ENCODE assay signal across 19 cellular contexts in genomic region chr4:121728066-121728465, GRCh38. TPM values are rescaled to one million over a fixed set of nuclear protein-coding genes. Genes with fewer than 3 reads are reported as not detected.
DNase-seq lines count a peak whose midpoint lies in the region; ATAC-seq, FAIRE-seq and TF ChIP-seq lines count a peak whose summit lies in the region.
"Had no signal": no experiment of that assay in that cellular context is flagged by ENCODE, and none has a peak within 500 bp of the region (broad histone marks: within the 10 kb centered on the region; RNA-seq: fewer than 3 reads in every experiment).

No MANE protein-coding gene starts in this region.

- H3K4me2 ChIP-seq in keratinocyte (ENCODE audit: control insufficient read depth, extremely low read depth, insufficient read depth, low read depth, low read length), result no peak overlapping the region
- no peak overlapping the region for H3K4me2 ChIP-seq in Karpas-422 (ENCODE audit: low read depth, low read length, poor library complexity, severe bottlenecking)

- H3K4me1 ChIP-seq in keratinocyte (ENCODE audit: control insufficient read depth, extremely low read depth, insufficient read depth, low read length), result peaks cover 19% of the 10 kb centered on the region
- no peaks in the 10 kb centered on the region for H3K4me1 ChIP-seq in Karpas-422 (ENCODE audit: low read length)
- H3K4me1 ChIP-seq: body of pancreas, HAP-1, Peyer's patch, upper lobe of right lung had no signal

- H3K36me3 Mint-ChIP-seq in activated naive CD4-positive, alpha-beta T cell treated with anti-CD3 and anti-CD28 coated beads for 36 hours (ENCODE audit: low read depth), result no peaks in the 10 kb centered on the region

- no peaks in the 10 kb centered on the region for H4K20me1 ChIP-seq in keratinocyte (ENCODE audit: control insufficient read depth, extremely low read depth, insufficient read depth, low read length)
- H4K20me1 ChIP-seq in Karpas-422 (ENCODE audit: insufficient read depth, low read depth, low read length), result no peaks in the 10 kb centered on the region

- H3K4me3 ChIP-seq in AG04450 (ENCODE audit: low read depth, low read length), result no peak overlapping the region
- H3K4me3 ChIP-seq in astrocyte of the spinal cord (ENCODE audit: low read depth, low read length), result no peak overlapping the region
- H3K4me3 ChIP-seq in keratinocyte (ENCODE audit: control insufficient read depth in 2 of 3, extremely low read depth in 1 of 3, insufficient read depth in 2 of 3, low read depth in 1 of 3, low read length in 3 of 3), result no peak overlapping the region
- H3K4me3 ChIP-seq in Karpas-422 (ENCODE audit: low read length), result no peak overlapping the region
- H3K4me3 ChIP-seq: body of pancreas, HAP-1, Peyer's patch, upper lobe of right lung had no signal

- H3K27ac ChIP-seq in AG04450 (ENCODE audit: low read depth, low read length) (peak overlapping the region; percentile 69), keratinocyte (ENCODE audit: control insufficient read depth, insufficient read depth, low read length) (peak overlapping the region; percentile 48), Karpas-422 (ENCODE audit: low read length) (no peak overlapping the region)
- H3K27ac ChIP-seq: body of pancreas, Peyer's patch, upper lobe of right lung had no signal

- peak; percentile 90 for FAIRE-seq in keratinocyte (lab: Jason Lieb, UNC)

- in situ Hi-C loops in astrocyte of the spinal cord (cut with HindIII; ENCODE audit: low sequenced_read_pairs), result no loop called here

- CTCF ChIA-PET in AG04450 (lab: Charles Lee), result interaction anchor here (0.9 to 2.7 kb wide), 9 partner anchors 9 to 357 kb away, joined by 3 to 15 read pairs (median 4); no protein-coding TSS in a partner anchor
- CTCF ChIA-PET in activated naive CD4-positive, alpha-beta T cell treated with anti-CD3 and anti-CD28 coated beads for 36 hours (lab: Charles Lee), result interaction anchor here (1.2 to 1.7 kb wide), 3 partner anchors 32 to 357 kb away, joined by 3 to 4 read pairs (median 4); partner anchors contain the start of gene ANXA5

- DNase-seq in AG04450 (ENCODE audit: low read depth, low spot score), result no peak
- peak; percentile 73 for DNase-seq in HS-27A (ENCODE audit: low read depth)
- peak; percentile 65 for DNase-seq in astrocyte of the spinal cord (ENCODE audit: low read depth, low spot score)
- DNase-seq in keratinocyte (ENCODE audit: low read depth, low spot score), result no peak
- DNase-seq in activated naive CD4-positive, alpha-beta T cell treated with anti-CD3 and anti-CD28 coated beads for 36 hours, result no peak
- no peak for DNase-seq in CD1c-positive myeloid dendritic cell (ENCODE audit: extremely low spot score)
- no peak for DNase-seq in Karpas-422
- DNase-seq: activated CD4-positive, alpha-beta T cell treated with anti-CD3 and anti-CD28 coated beads, Interleukin-2, amount 50 U/mL, for 4 hours; body of pancreas; C1 segment of cervical spinal cord; midbrain; Peyer's patch; stimulated activated CD4-positive, alpha-beta T cell treated with anti-CD3 and anti-CD28 coated beads, Interleukin-1b, Interleukin-23, amount 100 ng/mL, for 48 hours; T-helper 17 cell; upper lobe of right lung had no signal

- H3K9me2 ChIP-seq in Karpas-422 (replicated peaks; ENCODE audit: insufficient read depth, low read length), result no peaks in the 10 kb centered on the region

- TF ChIP-seq CTCF in AG04450 (IDR thresholded peaks at IDR 0.05; ENCODE audit: low read depth, low read length) (no peak), astrocyte of the spinal cord (IDR thresholded peaks at IDR 0.05; ENCODE audit: low read depth, low read length) (no peak), keratinocyte (optimal IDR thresholded peaks at IDR 0.05 in 1 of 3, IDR thresholded peaks at IDR 0.05 in 1 of 3, conservative IDR thresholded peaks at IDR 0.05 in 1 of 3; ENCODE audit: extremely low read depth in 1 of 3, insufficient read depth in 2 of 3, low read length in 3 of 3) (no peak)

- H3K4me3 Mint-ChIP-seq in activated naive CD4-positive, alpha-beta T cell treated with anti-CD3 and anti-CD28 coated beads for 36 hours, result no peak overlapping the region
- H3K4me3 Mint-ChIP-seq: T-helper 17 cell had no signal

- H2AFZ ChIP-seq in keratinocyte (ENCODE audit: control insufficient read depth, low read length), result no peak overlapping the region
- no peak overlapping the region for H2AFZ ChIP-seq in Karpas-422 (ENCODE audit: low read length)

- POLR2A ChIA-PET in AG04450 (lab: Yijun Ruan, JAX), result interaction anchor here (0.9 to 2.3 kb wide), 5 partner anchors 10 to 43 kb away, joined by 3 to 15 read pairs (median 4); partner anchors contain the start of gene ANXA5

- ATAC-seq in HG03469 (IDR thresholded peaks at IDR 0.05; ENCODE audit: unreplicated experiment), result no peak
- ATAC-seq: body of pancreas, T-helper 17 cell, upper lobe of right lung had no signal

- no peak overlapping the region for H3K27ac Mint-ChIP-seq in activated naive CD4-positive, alpha-beta T cell treated with anti-CD3 and anti-CD28 coated beads for 36 hours
- H3K27ac Mint-ChIP-seq: activated T-helper 2 cell treated with anti-CD3 and anti-CD28 coated beads, Interferon-gamma antibody, Interleukin-2, Interleukin-4, amounts not matched to agents 10 μg/mL and 5 μg/mL and 100 μg/mL, durations not matched to agents 14 hours and 24 hours and 36 hours; progenitor cell of endocrine pancreas; T-helper 17 cell had no signal

- intact Hi-C loops in activated naive CD4-positive, alpha-beta T cell treated with anti-CD3 and anti-CD28 coated beads for 36 hours (cut with micrococcal nuclease), result no loop called here

- H3K4me1 Mint-ChIP-seq in activated naive CD4-positive, alpha-beta T cell treated with anti-CD3 and anti-CD28 coated beads for 36 hours (ENCODE audit: low read depth), result peaks cover 5% of the 10 kb centered on the region

- no peaks in the 10 kb centered on the region for H3K9me3 ChIP-seq in AG04450 (ENCODE audit: control insufficient read depth, insufficient read depth, low read length)
- no peaks in the 10 kb centered on the region for H3K9me3 ChIP-seq in keratinocyte (ENCODE audit: control insufficient read depth, low read depth, low read length)
- no peaks in the 10 kb centered on the region for H3K9me3 ChIP-seq in Karpas-422 (ENCODE audit: low read length)
- H3K9me3 ChIP-seq: body of pancreas, HAP-1, Peyer's patch, upper lobe of right lung had no signal

- H3K79me2 ChIP-seq in keratinocyte (ENCODE audit: control insufficient read depth, insufficient read depth, low read length) (no peaks in the 10 kb centered on the region), Karpas-422 (ENCODE audit: low read length) (no peaks in the 10 kb centered on the region)

- no peaks in the 10 kb centered on the region for H3K9me1 ChIP-seq in keratinocyte (ENCODE audit: control insufficient read depth, extremely low read depth, insufficient read depth, low read length)

- H3K9me3 Mint-ChIP-seq in activated naive CD4-positive, alpha-beta T cell treated with anti-CD3 and anti-CD28 coated beads for 36 hours, result no peaks in the 10 kb centered on the region
- H3K9me3 Mint-ChIP-seq: activated T-helper 2 cell treated with anti-CD3 and anti-CD28 coated beads, Interferon-gamma antibody, Interleukin-2, Interleukin-4, amounts not matched to agents 10 μg/mL and 5 μg/mL and 100 μg/mL, durations not matched to agents 14 hours and 24 hours and 36 hours had no signal

- dilution Hi-C loops in keratinocyte (cut with MboI; ENCODE audit: extremely low pct_ligation_motif_present, low sequenced_read_pairs), result no loop called here

- no peak overlapping the region for H3K9ac ChIP-seq in keratinocyte (ENCODE audit: control insufficient read depth, extremely low read depth, insufficient read depth, low read length)
- H3K9ac ChIP-seq in Karpas-422 (ENCODE audit: low read length), result no peak overlapping the region

- H3K36me3 ChIP-seq in keratinocyte (ENCODE audit: control insufficient read depth in 2 of 2, extremely low read depth in 1 of 2, insufficient read depth in 2 of 2, low read length in 2 of 2) (no peaks in the 10 kb centered on the region), Karpas-422 (ENCODE audit: insufficient read depth, low read length) (no peaks in the 10 kb centered on the region)
- H3K36me3 ChIP-seq: HAP-1, Peyer's patch, upper lobe of right lung had no signal

- no peaks in the 10 kb centered on the region for H3K27me3 ChIP-seq in AG04450 (ENCODE audit: control insufficient read depth, insufficient read depth, low read length)
- no peaks in the 10 kb centered on the region for H3K27me3 ChIP-seq in keratinocyte (ENCODE audit: control insufficient read depth, extremely low read depth, insufficient read depth, low read length)
- no peaks in the 10 kb centered on the region for H3K27me3 ChIP-seq in Karpas-422 (ENCODE audit: low read length)
- H3K27me3 ChIP-seq: body of pancreas, Peyer's patch, upper lobe of right lung had no signal

- no peaks in the 10 kb centered on the region for H3K27me3 Mint-ChIP-seq in activated naive CD4-positive, alpha-beta T cell treated with anti-CD3 and anti-CD28 coated beads for 36 hours (ENCODE audit: low read depth)

RNA-seq across cellular contexts. Expression of gene ANXA5, which starts 31.3 kb away (rescaled TPM):
- polyA plus RNA-seq in AG04450 (2011; rRNA removed) (1,739 and 2,093 TPM in 2 replicates), keratinocyte (318 to 527 TPM (median 512 TPM) in 3 replicates)
- 395 and 591 TPM in 2 replicates for polyA minus RNA-seq in AG04450 (2011; rRNA and poly(A)+ RNA removed)
- polyA plus RNA-seq in keratinocyte (2011; ENCODE audit: low read depth), result 211 TPM
- 330 and 533 TPM in 2 replicates for polyA plus RNA-seq in keratinocyte (2011; cell fraction: cytosol; rRNA removed)
- polyA plus RNA-seq in keratinocyte (2011; cell fraction: nucleus; rRNA removed), result 283 and 314 TPM in 2 replicates
- 134 and 409 TPM in 2 replicates for polyA plus RNA-seq in keratinocyte (2012; ENCODE audit: low replicate concordance)
- 100 to 249 TPM (median 157 TPM) in 3 replicates for polyA minus RNA-seq in keratinocyte
- 298 TPM for polyA minus RNA-seq in keratinocyte (2011; cell fraction: cytosol; rRNA and poly(A)+ RNA removed)
- 63.0 and 106 TPM in 2 replicates for polyA minus RNA-seq in keratinocyte (2011; cell fraction: nucleus; rRNA and poly(A)+ RNA removed)
- total RNA-seq in activated naive CD4-positive, alpha-beta T cell treated with anti-CD3 and anti-CD28 coated beads for 36 hours, result 10 to 100 TPM; 98.4 to 99.5 TPM
- total RNA-seq in Karpas-422 (2014; rRNA removed; shearing (Covaris generic); ENCODE audit: low replicate concordance), result 67.2 and 89.5 TPM in 2 replicates

RNA-seq across cellular contexts. Expression of gene SMIM43, which starts 36.9 kb away (rescaled TPM):
- polyA plus RNA-seq in AG04450 (2011; rRNA removed) (6.0 and 7.4 TPM in 2 replicates), keratinocyte (0.03 TPM in 1 of 3 replicates, not detected in the others)
- 2.0 and 2.2 TPM in 2 replicates for polyA minus RNA-seq in AG04450 (2011; rRNA and poly(A)+ RNA removed)
- not detected for polyA plus RNA-seq in keratinocyte (2011; ENCODE audit: low read depth)
- not detected in 2 replicates for polyA plus RNA-seq in keratinocyte (2011; cell fraction: cytosol; rRNA removed)
- not detected in 2 replicates for polyA plus RNA-seq in keratinocyte (2011; cell fraction: nucleus; rRNA removed)
- not detected in 2 replicates for polyA plus RNA-seq in keratinocyte (2012; ENCODE audit: low replicate concordance)
- polyA minus RNA-seq in keratinocyte, result not detected in 3 replicates
- not detected for polyA minus RNA-seq in keratinocyte (2011; cell fraction: cytosol; rRNA and poly(A)+ RNA removed)
- polyA minus RNA-seq in keratinocyte (2011; cell fraction: nucleus; rRNA and poly(A)+ RNA removed), result not detected in 2 replicates
- not detected for total RNA-seq in activated naive CD4-positive, alpha-beta T cell treated with anti-CD3 and anti-CD28 coated beads for 36 hours
- total RNA-seq in Karpas-422 (2014; rRNA removed; shearing (Covaris generic); ENCODE audit: low replicate concordance), result not detected in 2 replicates
- total RNA-seq: activated T-helper 2 cell treated with anti-CD3 and anti-CD28 coated beads, Interferon-gamma antibody, Interleukin-2, Interleukin-4, amounts not matched to agents 10 μg/mL and 5 μg/mL and 100 μg/mL, durations not matched to agents 14 hours and 24 hours and 36 hours; body of pancreas; Peyer's patch; progenitor cell of endocrine pancreas; T-helper 17 cell; upper lobe of right lung had no signal

Comparison
In these comparisons a context has a peak if more than half of its experiments do, and no peak if none do; other contexts are left out.
1. DNase-seq: peak in HS-27A (single experiment) and astrocyte of the spinal cord (single experiment); none in AG04450 (single experiment), keratinocyte (single experiment), activated naive CD4-positive, alpha-beta T cell treated with anti-CD3 and anti-CD28 coated beads for 36 hours (single experiment), CD1c-positive myeloid dendritic cell (single experiment) and Karpas-422 (single experiment).